Comparison of ENCODE assay signal across 1 cellular context in the genomic region with DNA sequence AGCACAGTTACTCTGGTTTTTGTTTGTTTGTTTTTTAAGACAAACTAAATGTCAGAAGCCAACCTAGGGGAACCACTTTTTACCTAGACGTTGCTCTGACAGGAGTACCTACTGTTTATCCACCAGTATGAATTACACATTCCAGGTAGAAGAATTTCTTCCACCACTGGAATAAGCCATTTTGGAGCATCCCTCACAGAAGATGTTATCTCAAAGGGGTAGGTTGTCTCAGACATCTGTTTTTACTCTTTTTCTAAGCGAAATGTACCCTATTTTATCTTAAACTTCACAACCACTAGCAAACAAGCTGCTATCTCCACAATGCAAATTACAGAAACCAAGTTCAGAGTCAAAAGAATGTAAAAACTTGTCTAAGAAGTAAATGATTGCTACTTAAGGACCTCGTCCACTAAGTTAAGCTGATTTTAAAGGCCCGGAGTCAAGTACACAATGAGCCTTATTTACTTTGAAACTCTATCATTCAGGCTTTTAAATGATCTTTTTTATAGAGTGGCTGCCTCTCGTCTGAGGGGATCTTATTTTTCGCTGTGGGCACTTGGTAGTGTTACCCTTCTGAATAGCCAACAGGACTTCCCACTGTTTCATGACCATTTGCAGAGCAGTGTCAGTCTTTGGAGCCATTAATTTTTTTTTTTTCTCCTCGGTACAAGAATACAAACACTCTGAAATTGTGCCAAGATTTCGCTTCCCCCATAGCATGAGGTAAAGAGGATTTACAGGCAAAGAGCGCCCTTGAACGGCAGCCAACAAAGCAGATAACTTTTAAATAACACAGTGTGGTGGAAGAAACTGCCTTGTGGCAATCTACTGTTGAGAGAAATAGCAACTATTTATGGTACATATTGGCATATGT.
TF ChIP-seq lines count a peak whose summit lies in the region.

No MANE protein-coding gene starts in this region.

TF ChIP-seq in HEK293, 187 proteins besides CTCF, POLR2A, EP300 and RAD21 (continued from another document and continues in another):
- TF ChIP-seq, protein P1, sequence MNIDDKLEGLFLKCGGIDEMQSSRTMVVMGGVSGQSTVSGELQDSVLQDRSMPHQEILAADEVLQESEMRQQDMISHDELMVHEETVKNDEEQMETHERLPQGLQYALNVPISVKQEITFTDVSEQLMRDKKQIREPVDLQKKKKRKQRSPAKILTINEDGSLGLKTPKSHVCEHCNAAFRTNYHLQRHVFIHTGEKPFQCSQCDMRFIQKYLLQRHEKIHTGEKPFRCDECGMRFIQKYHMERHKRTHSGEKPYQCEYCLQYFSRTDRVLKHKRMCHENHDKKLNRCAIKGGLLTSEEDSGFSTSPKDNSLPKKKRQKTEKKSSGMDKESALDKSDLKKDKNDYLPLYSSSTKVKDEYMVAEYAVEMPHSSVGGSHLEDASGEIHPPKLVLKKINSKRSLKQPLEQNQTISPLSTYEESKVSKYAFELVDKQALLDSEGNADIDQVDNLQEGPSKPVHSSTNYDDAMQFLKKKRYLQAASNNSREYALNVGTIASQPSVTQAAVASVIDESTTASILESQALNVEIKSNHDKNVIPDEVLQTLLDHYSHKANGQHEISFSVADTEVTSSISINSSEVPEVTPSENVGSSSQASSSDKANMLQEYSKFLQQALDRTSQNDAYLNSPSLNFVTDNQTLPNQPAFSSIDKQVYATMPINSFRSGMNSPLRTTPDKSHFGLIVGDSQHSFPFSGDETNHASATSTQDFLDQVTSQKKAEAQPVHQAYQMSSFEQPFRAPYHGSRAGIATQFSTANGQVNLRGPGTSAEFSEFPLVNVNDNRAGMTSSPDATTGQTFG (tag by site-specific recombination; IDR thresholded peaks at IDR 0.05; ENCODE audit: borderline replicate concordance) = no peak
- TF ChIP-seq, protein P2, sequence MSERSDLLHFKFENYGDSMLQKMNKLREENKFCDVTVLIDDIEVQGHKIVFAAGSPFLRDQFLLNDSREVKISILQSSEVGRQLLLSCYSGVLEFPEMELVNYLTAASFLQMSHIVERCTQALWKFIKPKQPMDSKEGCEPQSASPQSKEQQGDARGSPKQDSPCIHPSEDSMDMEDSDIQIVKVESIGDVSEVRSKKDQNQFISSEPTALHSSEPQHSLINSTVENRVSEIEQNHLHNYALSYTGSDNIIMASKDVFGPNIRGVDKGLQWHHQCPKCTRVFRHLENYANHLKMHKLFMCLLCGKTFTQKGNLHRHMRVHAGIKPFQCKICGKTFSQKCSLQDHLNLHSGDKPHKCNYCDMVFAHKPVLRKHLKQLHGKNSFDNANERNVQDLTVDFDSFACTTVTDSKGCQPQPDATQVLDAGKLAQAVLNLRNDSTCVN (tag by site-specific recombination; optimal IDR thresholded peaks at IDR 0.05) = no peak
- TF ChIP-seq, protein P3, sequence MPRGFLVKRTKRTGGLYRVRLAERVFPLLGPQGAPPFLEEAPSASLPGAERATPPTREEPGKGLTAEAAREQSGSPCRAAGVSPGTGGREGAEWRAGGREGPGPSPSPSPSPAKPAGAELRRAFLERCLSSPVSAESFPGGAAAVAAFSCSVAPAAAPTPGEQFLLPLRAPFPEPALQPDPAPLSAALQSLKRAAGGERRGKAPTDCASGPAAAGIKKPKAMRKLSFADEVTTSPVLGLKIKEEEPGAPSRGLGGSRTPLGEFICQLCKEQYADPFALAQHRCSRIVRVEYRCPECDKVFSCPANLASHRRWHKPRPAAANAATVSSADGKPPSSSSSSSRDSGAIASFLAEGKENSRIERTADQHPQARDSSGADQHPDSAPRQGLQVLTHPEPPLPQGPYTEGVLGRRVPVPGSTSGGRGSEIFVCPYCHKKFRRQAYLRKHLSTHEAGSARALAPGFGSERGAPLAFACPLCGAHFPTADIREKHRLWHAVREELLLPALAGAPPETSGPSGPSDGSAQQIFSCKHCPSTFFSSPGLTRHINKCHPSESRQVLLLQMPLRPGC (tag by site-specific recombination; IDR thresholded peaks at IDR 0.05) = peak; percentile 93
- TF ChIP-seq ZNF214 (tag by site-specific recombination; IDR thresholded peaks at IDR 0.05; ENCODE audit: borderline replicate concordance) = no peak
- no peak for TF ChIP-seq ZNF548 (tag by site-specific recombination; IDR thresholded peaks at IDR 0.05)
- TF ChIP-seq GLIS2 (tag by site-specific recombination; IDR thresholded peaks at IDR 0.05) = peak; percentile 42; the same call in 1 of the 2 replicates
- TF ChIP-seq, protein P4, sequence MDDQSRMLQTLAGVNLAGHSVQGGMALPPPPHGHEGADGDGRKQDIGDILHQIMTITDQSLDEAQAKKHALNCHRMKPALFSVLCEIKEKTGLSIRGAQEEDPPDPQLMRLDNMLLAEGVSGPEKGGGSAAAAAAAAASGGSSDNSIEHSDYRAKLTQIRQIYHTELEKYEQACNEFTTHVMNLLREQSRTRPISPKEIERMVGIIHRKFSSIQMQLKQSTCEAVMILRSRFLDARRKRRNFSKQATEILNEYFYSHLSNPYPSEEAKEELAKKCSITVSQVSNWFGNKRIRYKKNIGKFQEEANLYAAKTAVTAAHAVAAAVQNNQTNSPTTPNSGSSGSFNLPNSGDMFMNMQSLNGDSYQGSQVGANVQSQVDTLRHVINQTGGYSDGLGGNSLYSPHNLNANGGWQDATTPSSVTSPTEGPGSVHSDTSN (CRISPR knock-in tag; IDR thresholded peaks at IDR 0.05) = no peak
- TF ChIP-seq, protein P5, sequence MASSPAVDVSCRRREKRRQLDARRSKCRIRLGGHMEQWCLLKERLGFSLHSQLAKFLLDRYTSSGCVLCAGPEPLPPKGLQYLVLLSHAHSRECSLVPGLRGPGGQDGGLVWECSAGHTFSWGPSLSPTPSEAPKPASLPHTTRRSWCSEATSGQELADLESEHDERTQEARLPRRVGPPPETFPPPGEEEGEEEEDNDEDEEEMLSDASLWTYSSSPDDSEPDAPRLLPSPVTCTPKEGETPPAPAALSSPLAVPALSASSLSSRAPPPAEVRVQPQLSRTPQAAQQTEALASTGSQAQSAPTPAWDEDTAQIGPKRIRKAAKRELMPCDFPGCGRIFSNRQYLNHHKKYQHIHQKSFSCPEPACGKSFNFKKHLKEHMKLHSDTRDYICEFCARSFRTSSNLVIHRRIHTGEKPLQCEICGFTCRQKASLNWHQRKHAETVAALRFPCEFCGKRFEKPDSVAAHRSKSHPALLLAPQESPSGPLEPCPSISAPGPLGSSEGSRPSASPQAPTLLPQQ (tag by site-specific recombination; IDR thresholded peaks at IDR 0.05) = peak; percentile 67; the same call in 1 of the 2 replicates
- TF ChIP-seq, protein P6, sequence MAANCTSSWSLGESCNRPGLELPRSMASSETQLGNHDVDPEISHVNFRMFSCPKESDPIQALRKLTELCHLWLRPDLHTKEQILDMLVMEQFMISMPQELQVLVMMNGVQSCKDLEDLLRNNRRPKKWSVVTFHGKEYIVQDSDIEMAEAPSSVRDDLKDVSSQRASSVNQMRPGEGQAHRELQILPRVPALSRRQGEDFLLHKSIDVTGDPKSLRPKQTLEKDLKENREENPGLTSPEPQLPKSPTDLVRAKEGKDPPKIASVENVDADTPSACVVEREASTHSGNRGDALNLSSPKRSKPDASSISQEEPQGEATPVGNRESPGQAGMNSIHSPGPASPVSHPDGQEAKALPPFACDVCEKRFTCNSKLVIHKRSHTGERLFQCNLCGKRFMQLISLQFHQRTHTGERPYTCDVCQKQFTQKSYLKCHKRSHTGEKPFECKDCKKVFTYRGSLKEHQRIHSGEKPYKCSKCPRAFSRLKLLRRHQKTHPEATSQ (tag by site-specific recombination; IDR thresholded peaks at IDR 0.05) = no peak
- TF ChIP-seq, protein P7, sequence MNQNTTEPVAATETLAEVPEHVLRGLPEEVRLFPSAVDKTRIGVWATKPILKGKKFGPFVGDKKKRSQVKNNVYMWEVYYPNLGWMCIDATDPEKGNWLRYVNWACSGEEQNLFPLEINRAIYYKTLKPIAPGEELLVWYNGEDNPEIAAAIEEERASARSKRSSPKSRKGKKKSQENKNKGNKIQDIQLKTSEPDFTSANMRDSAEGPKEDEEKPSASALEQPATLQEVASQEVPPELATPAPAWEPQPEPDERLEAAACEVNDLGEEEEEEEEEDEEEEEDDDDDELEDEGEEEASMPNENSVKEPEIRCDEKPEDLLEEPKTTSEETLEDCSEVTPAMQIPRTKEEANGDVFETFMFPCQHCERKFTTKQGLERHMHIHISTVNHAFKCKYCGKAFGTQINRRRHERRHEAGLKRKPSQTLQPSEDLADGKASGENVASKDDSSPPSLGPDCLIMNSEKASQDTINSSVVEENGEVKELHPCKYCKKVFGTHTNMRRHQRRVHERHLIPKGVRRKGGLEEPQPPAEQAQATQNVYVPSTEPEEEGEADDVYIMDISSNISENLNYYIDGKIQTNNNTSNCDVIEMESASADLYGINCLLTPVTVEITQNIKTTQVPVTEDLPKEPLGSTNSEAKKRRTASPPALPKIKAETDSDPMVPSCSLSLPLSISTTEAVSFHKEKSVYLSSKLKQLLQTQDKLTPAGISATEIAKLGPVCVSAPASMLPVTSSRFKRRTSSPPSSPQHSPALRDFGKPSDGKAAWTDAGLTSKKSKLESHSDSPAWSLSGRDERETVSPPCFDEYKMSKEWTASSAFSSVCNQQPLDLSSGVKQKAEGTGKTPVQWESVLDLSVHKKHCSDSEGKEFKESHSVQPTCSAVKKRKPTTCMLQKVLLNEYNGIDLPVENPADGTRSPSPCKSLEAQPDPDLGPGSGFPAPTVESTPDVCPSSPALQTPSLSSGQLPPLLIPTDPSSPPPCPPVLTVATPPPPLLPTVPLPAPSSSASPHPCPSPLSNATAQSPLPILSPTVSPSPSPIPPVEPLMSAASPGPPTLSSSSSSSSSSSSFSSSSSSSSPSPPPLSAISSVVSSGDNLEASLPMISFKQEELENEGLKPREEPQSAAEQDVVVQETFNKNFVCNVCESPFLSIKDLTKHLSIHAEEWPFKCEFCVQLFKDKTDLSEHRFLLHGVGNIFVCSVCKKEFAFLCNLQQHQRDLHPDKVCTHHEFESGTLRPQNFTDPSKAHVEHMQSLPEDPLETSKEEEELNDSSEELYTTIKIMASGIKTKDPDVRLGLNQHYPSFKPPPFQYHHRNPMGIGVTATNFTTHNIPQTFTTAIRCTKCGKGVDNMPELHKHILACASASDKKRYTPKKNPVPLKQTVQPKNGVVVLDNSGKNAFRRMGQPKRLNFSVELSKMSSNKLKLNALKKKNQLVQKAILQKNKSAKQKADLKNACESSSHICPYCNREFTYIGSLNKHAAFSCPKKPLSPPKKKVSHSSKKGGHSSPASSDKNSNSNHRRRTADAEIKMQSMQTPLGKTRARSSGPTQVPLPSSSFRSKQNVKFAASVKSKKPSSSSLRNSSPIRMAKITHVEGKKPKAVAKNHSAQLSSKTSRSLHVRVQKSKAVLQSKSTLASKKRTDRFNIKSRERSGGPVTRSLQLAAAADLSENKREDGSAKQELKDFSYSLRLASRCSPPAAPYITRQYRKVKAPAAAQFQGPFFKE (tag by site-specific recombination; IDR thresholded peaks at IDR 0.05; ENCODE audit: borderline replicate concordance) = no peak
- TF ChIP-seq ZNF354C (tag by site-specific recombination; IDR thresholded peaks at IDR 0.05; ENCODE audit: borderline replicate concordance, low read depth) = peak; percentile 24; the same call in 1 of the 2 replicates
- TF ChIP-seq ZNF48 (tag by site-specific recombination; IDR thresholded peaks at IDR 0.05) = no peak
- peak; percentile 31; the same call in 1 of the 2 replicates for TF ChIP-seq ZNF76 (tag by site-specific recombination; IDR thresholded peaks at IDR 0.05; ENCODE audit: borderline replicate concordance, low read depth)
- TF ChIP-seq, protein P8, sequence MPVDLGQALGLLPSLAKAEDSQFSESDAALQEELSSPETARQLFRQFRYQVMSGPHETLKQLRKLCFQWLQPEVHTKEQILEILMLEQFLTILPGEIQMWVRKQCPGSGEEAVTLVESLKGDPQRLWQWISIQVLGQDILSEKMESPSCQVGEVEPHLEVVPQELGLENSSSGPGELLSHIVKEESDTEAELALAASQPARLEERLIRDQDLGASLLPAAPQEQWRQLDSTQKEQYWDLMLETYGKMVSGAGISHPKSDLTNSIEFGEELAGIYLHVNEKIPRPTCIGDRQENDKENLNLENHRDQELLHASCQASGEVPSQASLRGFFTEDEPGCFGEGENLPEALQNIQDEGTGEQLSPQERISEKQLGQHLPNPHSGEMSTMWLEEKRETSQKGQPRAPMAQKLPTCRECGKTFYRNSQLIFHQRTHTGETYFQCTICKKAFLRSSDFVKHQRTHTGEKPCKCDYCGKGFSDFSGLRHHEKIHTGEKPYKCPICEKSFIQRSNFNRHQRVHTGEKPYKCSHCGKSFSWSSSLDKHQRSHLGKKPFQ (tag by site-specific recombination; IDR thresholded peaks at IDR 0.05) = peak; percentile 91
- TF ChIP-seq ZBTB21 (tag by site-specific recombination; IDR thresholded peaks at IDR 0.05) = peak; percentile 49; the same call in 1 of the 2 replicates
- TF ChIP-seq, protein P9, sequence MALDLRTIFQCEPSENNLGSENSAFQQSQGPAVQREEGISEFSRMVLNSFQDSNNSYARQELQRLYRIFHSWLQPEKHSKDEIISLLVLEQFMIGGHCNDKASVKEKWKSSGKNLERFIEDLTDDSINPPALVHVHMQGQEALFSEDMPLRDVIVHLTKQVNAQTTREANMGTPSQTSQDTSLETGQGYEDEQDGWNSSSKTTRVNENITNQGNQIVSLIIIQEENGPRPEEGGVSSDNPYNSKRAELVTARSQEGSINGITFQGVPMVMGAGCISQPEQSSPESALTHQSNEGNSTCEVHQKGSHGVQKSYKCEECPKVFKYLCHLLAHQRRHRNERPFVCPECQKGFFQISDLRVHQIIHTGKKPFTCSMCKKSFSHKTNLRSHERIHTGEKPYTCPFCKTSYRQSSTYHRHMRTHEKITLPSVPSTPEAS (tag by site-specific recombination; IDR thresholded peaks at IDR 0.05) = 0 out of 2 replicates have a peak, but pooled peaks have one; percentile 9
- peak; percentile 79 for TF ChIP-seq ZNF558 (tag by site-specific recombination; IDR thresholded peaks at IDR 0.05)
- TF ChIP-seq ZNF621 (tag by site-specific recombination; IDR thresholded peaks at IDR 0.05) = no peak
- TF ChIP-seq ZNF561 (tag by site-specific recombination; IDR thresholded peaks at IDR 0.05; ENCODE audit: borderline replicate concordance) = peak; percentile 99
- TF ChIP-seq ZNF121 (tag by site-specific recombination; IDR thresholded peaks at IDR 0.05) = peak; percentile 58; the same call in 1 of the 2 replicates
- no peak for TF ChIP-seq KLF1 (tag by site-specific recombination; IDR thresholded peaks at IDR 0.05)
- no peak for TF ChIP-seq ZNF211 (tag by site-specific recombination; IDR thresholded peaks at IDR 0.05; ENCODE audit: low read depth)
- TF ChIP-seq, protein P10, sequence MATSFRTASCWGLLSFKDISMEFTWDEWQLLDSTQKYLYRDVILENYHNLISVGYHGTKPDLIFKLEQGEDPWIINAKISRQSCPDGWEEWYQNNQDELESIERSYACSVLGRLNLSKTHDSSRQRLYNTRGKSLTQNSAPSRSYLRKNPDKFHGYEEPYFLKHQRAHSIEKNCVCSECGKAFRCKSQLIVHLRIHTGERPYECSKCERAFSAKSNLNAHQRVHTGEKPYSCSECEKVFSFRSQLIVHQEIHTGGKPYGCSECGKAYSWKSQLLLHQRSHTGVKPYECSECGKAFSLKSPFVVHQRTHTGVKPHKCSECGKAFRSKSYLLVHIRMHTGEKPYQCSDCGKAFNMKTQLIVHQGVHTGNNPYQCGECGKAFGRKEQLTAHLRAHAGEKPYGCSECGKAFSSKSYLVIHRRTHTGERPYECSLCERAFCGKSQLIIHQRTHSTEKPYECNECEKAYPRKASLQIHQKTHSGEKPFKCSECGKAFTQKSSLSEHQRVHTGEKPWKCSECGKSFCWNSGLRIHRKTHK (tag by site-specific recombination; IDR thresholded peaks at IDR 0.05) = no peak
- TF ChIP-seq ZNF791 (tag by site-specific recombination; IDR thresholded peaks at IDR 0.05) = no peak
- TF ChIP-seq ZNF521 (tag by site-specific recombination; IDR thresholded peaks at IDR 0.05) = no peak
- TF ChIP-seq ZNF10 (tag by site-specific recombination; IDR thresholded peaks at IDR 0.05) = peak; percentile 65; the same call in 1 of the 2 replicates
- peak; percentile 98 for TF ChIP-seq OSR2 (tag by site-specific recombination; IDR thresholded peaks at IDR 0.05)
- TF ChIP-seq ZNF530 (tag by site-specific recombination; IDR thresholded peaks at IDR 0.05; ENCODE audit: low read depth) = no peak
- 0 out of 2 replicates have a peak, but pooled peaks have one; percentile 8 for TF ChIP-seq ZNF146 (tag by site-specific recombination; IDR thresholded peaks at IDR 0.05)
- TF ChIP-seq MEIS1 (CRISPR knock-in tag; IDR thresholded peaks at IDR 0.05; ENCODE audit: borderline replicate concordance) = no peak
